In the genomic region with DNA sequence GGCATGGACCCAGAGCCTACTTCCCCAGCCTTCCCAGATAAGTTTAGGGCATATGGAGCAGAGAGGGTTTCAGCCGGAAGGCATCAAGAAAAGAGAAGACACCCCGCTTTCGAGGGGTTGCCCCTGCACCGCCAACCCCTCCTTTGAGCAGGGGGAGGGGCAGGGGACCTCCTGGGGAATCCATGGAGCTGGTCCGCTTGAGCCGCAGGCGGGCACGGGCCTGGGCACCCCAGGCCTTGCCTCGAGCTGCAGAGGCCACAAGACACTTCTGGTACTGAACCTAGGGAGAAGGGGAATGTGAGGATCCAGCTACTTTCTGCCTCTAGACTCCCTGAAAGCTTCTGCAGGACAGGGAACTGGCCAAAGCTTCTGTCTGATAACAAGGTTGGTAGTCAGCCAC, we compare ENCODE assay signal across 14 cellular contexts. TPM values are rescaled to one million over a fixed set of nuclear protein-coding genes. Genes with fewer than 3 reads are reported as not detected.
A peak's percentile ranks its signal among the peaks of the same experiment; 100 is the strongest.
DNase-seq lines count a peak whose midpoint lies in the region; ATAC-seq, FAIRE-seq and TF ChIP-seq lines count a peak whose summit lies in the region.
"Had no signal": no experiment of that assay in that cellular context is flagged by ENCODE, and none has a peak within 500 bp of the region (broad histone marks: within the 10 kb centered on the region; RNA-seq: fewer than 3 reads in every experiment).

No MANE protein-coding gene starts in this region.

- H3T11ph ChIP-seq in H9 (ENCODE audit: low read length): no peak overlapping the region

- POLR2A ChIA-PET in A673 (lab: Charles Lee; ENCODE audit: low non-redundant PET): no interaction called here

- H2BK15ac ChIP-seq in H9 (ENCODE audit: low read depth, low read length): no peak overlapping the region

- H3K18ac ChIP-seq in H9 (ENCODE audit: insufficient read length, low read depth, low read length) (no peak overlapping the region), trophoblast cell (ENCODE audit: low read length) (no peak overlapping the region)

- no peak overlapping the region; the same call in 1 of the 2 replicates for H3K4ac ChIP-seq in H9 (ENCODE audit: low read depth, low read length)
- H3K4ac ChIP-seq in trophoblast cell (ENCODE audit: low read depth, low read length): no peak overlapping the region

- peaks cover 5 to 25% (median 23%) of the 10 kb centered on the region in 3 experiments; a peak in 6 of 7 replicates for H3K36me3 Mint-ChIP-seq in H9 (ENCODE audit: insufficient read depth in 1 of 3, low read depth in 3 of 3)

- no peak overlapping the region for H4K5ac ChIP-seq in H9 (ENCODE audit: insufficient read length, low read depth, low read length)

- TF ChIP-seq CTCF in A673 (conservative IDR thresholded peaks at IDR 0.05; ENCODE audit: low read depth, low read length) (no peak), H9 (conservative IDR thresholded peaks at IDR 0.05) (no peak), coronary artery (IDR thresholded peaks at IDR 0.05) (no peak), D721Med (IDR thresholded peaks at IDR 0.05; ENCODE audit: insufficient read depth, missing control alignments) (no peak)

- H3K4me3 ChIP-seq in A673 (ENCODE audit: low read depth, low read length, poor library complexity, severe bottlenecking) (no peak overlapping the region), coronary artery (no peak overlapping the region), trophoblast cell (ENCODE audit: low read depth, low read length) (no peak overlapping the region)

- no peak overlapping the region for H4K8ac ChIP-seq in H9 (replicated peaks; ENCODE audit: insufficient read length, low read depth, low read length)
- H4K8ac ChIP-seq in trophoblast cell (ENCODE audit: low read depth, low read length): no peak overlapping the region

- no peak overlapping the region for H3K23ac ChIP-seq in H9 (ENCODE audit: insufficient read length, low read depth, low read length)
- no peak overlapping the region for H3K23ac ChIP-seq in trophoblast cell (ENCODE audit: low read length)

- no peak overlapping the region for H3K14ac ChIP-seq in H9 (ENCODE audit: insufficient read depth, low read length)
- no peak overlapping the region for H3K14ac ChIP-seq in trophoblast cell (ENCODE audit: low read length)

- ATAC-seq in HG02885 (IDR thresholded peaks at IDR 0.05; ENCODE audit: poor library complexity, unreplicated experiment) (no peak), GM18909 (IDR thresholded peaks at IDR 0.05; ENCODE audit: poor library complexity, unreplicated experiment) (no peak)
- ATAC-seq: stimulated activated naive CD8-positive, alpha-beta T cell treated with anti-CD3 and anti-CD28 coated beads, Interleukin-15, Interleukin-2, amounts not matched to agents 100 U/mL and 50 U/mL, for 24 hours had no signal

- no peak overlapping the region for H3K4me2 ChIP-seq in H9 (ENCODE audit: insufficient read depth, insufficient read length, low read length)
- no peak overlapping the region for H3K4me2 ChIP-seq in trophoblast cell (ENCODE audit: low read length)

- H3K79me1 ChIP-seq in H9 (ENCODE audit: insufficient read depth, low read depth, low read length, poor library complexity, severe bottlenecking) (peaks cover 3% of the 10 kb centered on the region), trophoblast cell (ENCODE audit: low read length) (peaks cover 8% of the 10 kb centered on the region)

- no peak overlapping the region for H2BK120ac ChIP-seq in H9 (ENCODE audit: low read depth, low read length, poor library complexity, severe bottlenecking)
- H2BK120ac ChIP-seq in trophoblast cell (ENCODE audit: insufficient read depth, low read length, poor library complexity): no peak overlapping the region

- no peak overlapping the region for H2BK20ac ChIP-seq in H9 (ENCODE audit: low read depth, low read length, poor library complexity, severe bottlenecking)

- no peak overlapping the region for H3K56ac ChIP-seq in H9 (ENCODE audit: insufficient read length, low read depth, low read length)

- no peak overlapping the region for H2AK5ac ChIP-seq in H9 (ENCODE audit: insufficient read length, low read length)
- H2AK5ac ChIP-seq in trophoblast cell (ENCODE audit: low read length): peak overlapping the region; percentile 12

- H3K27ac Mint-ChIP-seq in H9: peak overlapping the region in 2 of 3 experiments; percentile 36 to 88; a peak in 4 of 7 replicates

- H3K27me3 ChIP-seq in A673 (replicated peaks; ENCODE audit: insufficient read depth, low read depth, low read length, poor library complexity): no peaks in the 10 kb centered on the region
- no peaks in the 10 kb centered on the region for H3K27me3 ChIP-seq in H9 (ENCODE audit: insufficient read depth, low read length)
- H3K27me3 ChIP-seq in trophoblast cell (ENCODE audit: insufficient read depth, low read length): no peaks in the 10 kb centered on the region

- no peaks in the 10 kb centered on the region; the same call in 1 of the 2 replicates for H3K27me3 Mint-ChIP-seq in H9 (ENCODE audit: low read depth)

- intact Hi-C loops in A673 (cut with micrococcal nuclease; ENCODE audit: unreplicated experiment): loop anchor here (10.0 kb wide), 1 partner anchor 156 kb away; no protein-coding TSS in a partner anchor

- no peaks in the 10 kb centered on the region for H3K9me3 Mint-ChIP-seq in H9

- H3K9me3 ChIP-seq in A673 (ENCODE audit: low read depth, low read length, poor library complexity, severe bottlenecking) (no peaks in the 10 kb centered on the region), H9 (ENCODE audit: control insufficient read depth, low read depth, low read length) (no peaks in the 10 kb centered on the region), trophoblast cell (ENCODE audit: insufficient read depth, low read depth, low read length) (no peaks in the 10 kb centered on the region)

- H2BK12ac ChIP-seq in H9 (ENCODE audit: insufficient read length, low read depth, low read length) (no peak overlapping the region), trophoblast cell (ENCODE audit: low read length) (no peak overlapping the region)

- H4K20me1 ChIP-seq in H9 (ENCODE audit: control insufficient read depth, insufficient read depth, insufficient read length): no peaks in the 10 kb centered on the region

- CTCF ChIA-PET in A673 (lab: Charles Lee): no interaction called here

- no peak overlapping the region for H3K9ac ChIP-seq in H9 (ENCODE audit: extremely low read depth, insufficient read length, low read length)
- no peak overlapping the region for H3K9ac ChIP-seq in trophoblast cell (ENCODE audit: low read length)

- H4K91ac ChIP-seq in H9 (ENCODE audit: insufficient read length, low read depth, low read length) (peak overlapping the region; percentile 22), trophoblast cell (ENCODE audit: low read depth, low read length) (no peak overlapping the region)

- H3K4me3 Mint-ChIP-seq in H9: no peak overlapping the region

- WGBS in H9 (ENCODE audit: extremely low coverage, insufficient read length, low lambda C conversion rate): no CpG with 5 or more reads among the region's 9 CpGs
- no CpG with 5 or more reads among the region's 9 CpGs for WGBS in trophoblast cell (ENCODE audit: extremely low coverage, insufficient coverage, insufficient read length)

- DNase-seq in A673 (ENCODE audit: low spot score) (no peak), H9 (no peak), coronary artery (ENCODE audit: low spot score) (no peak), trophoblast cell (no peak), GF-D8 (lab: John Stamatoyannopoulos, UW) (no peak), D721Med (ENCODE audit: insufficient read length, low spot score) (no peak)
- DNase-seq: NCI-H1694; NCI-H446; small intestine; stimulated activated naive CD8-positive, alpha-beta T cell treated with anti-CD3 and anti-CD28 coated beads, Interleukin-15, Interleukin-2, amounts not matched to agents 100 U/mL and 50 U/mL, for 24 hours; T-helper 9 cell had no signal

- peaks cover 19% of the 10 kb centered on the region for H3K4me1 ChIP-seq in A673 (ENCODE audit: insufficient read depth, low read length, poor library complexity, severe bottlenecking)
- H3K4me1 ChIP-seq in H9 (ENCODE audit: insufficient read depth, low read length): peaks cover 4% of the 10 kb centered on the region; the same call in 1 of the 2 replicates
- peaks cover 7 to 12% of the 10 kb centered on the region in 2 experiments for H3K4me1 ChIP-seq in trophoblast cell (ENCODE audit: control insufficient read depth in 1 of 2, insufficient read depth in 2 of 2, low read length in 2 of 2)

- BruUV-seq in A673 (replicated peaks; lab: Mats Ljungman, UMichigan): no TSS peak

- H4K12ac ChIP-seq in trophoblast cell (ENCODE audit: low read depth, low read length): no peak overlapping the region

- H2BK5ac ChIP-seq in H9 (ENCODE audit: insufficient read length, low read length) (no peak overlapping the region), trophoblast cell (ENCODE audit: low read depth, low read length, poor library complexity) (no peak overlapping the region)

- no peaks in the 10 kb centered on the region for H3K23me2 ChIP-seq in H9 (ENCODE audit: insufficient read length, low read depth, low read length, poor library complexity, severe bottlenecking)

- peaks cover 27 to 28% of the 10 kb centered on the region in 2 experiments for H3K4me1 Mint-ChIP-seq in H9

- FAIRE-seq in D721Med (lab: Jason Lieb, UNC): no peak
- FAIRE-seq: small intestine had no signal

- H3K79me2 ChIP-seq in H9 (ENCODE audit: insufficient read depth, low read length): peaks cover 6% of the 10 kb centered on the region
- peaks cover 7% of the 10 kb centered on the region for H3K79me2 ChIP-seq in trophoblast cell (ENCODE audit: control insufficient read depth, insufficient read depth, low read length, poor library complexity)

- peak overlapping the region; percentile 95 for H3K27ac ChIP-seq in A673 (ENCODE audit: low read depth, low read length, poor library complexity, severe bottlenecking)
- no peak overlapping the region for H3K27ac ChIP-seq in H9 (ENCODE audit: insufficient read length, low read depth, low read length)
- peak overlapping the region; percentile 87 to 92 for H3K27ac ChIP-seq in coronary artery
- H3K27ac ChIP-seq in trophoblast cell (ENCODE audit: low read depth, low read length): no peak overlapping the region

- H2AFZ ChIP-seq in H9 (ENCODE audit: low read length) (no peak overlapping the region), trophoblast cell (ENCODE audit: insufficient read depth, low read length, poor library complexity) (no peak overlapping the region)

- H3K36me3 ChIP-seq in A673 (ENCODE audit: insufficient read depth, low read length, poor library complexity, severe bottlenecking) (no peaks in the 10 kb centered on the region), trophoblast cell (ENCODE audit: control insufficient read depth in 1 of 2, insufficient read depth in 2 of 2, low read length in 2 of 2) (peaks cover 8 to 13% of the 10 kb centered on the region in 2 experiments)

RNA-seq across cellular contexts. Expression of gene SRA1, which starts 1.3 kb away (rescaled TPM):
- total RNA-seq in A673 (2021) (55.1 and 62.3 TPM in 2 replicates), H9 (2021) (49.3 and 54.0 TPM in 2 replicates)
- 26.1 and 29.2 TPM in 2 replicates for polyA plus RNA-seq in trophoblast cell (2013)

RNA-seq across cellular contexts. Expression of gene APBB3, which starts 5.9 kb away (rescaled TPM):
- total RNA-seq in A673 (2021) (27.8 and 30.2 TPM in 2 replicates), H9 (2021) (23.8 and 23.9 TPM in 2 replicates)
- 7.4 and 8.2 TPM in 2 replicates for polyA plus RNA-seq in trophoblast cell (2013)

RNA-seq across cellular contexts. Expression of gene SLC35A4, which starts 6.1 kb away (rescaled TPM):
- total RNA-seq in A673 (2021): 99.6 and 101 TPM in 2 replicates
- total RNA-seq in H9 (2021): 92.0 and 92.3 TPM in 2 replicates
- 64.7 and 66.8 TPM in 2 replicates for polyA plus RNA-seq in trophoblast cell (2013)

RNA-seq across cellular contexts. Expression of gene EIF4EBP3, which starts 11.1 kb away (rescaled TPM):
- total RNA-seq in A673 (2021): 5.6 and 7.6 TPM in 2 replicates
- 7.7 and 10.1 TPM in 2 replicates for total RNA-seq in H9 (2021)
- 9.4 and 10.7 TPM in 2 replicates for polyA plus RNA-seq in trophoblast cell (2013)
- total RNA-seq: cerebellum had no signal

Comparison
In these comparisons a context has a peak if more than half of its experiments do, and no peak if none do; other contexts are left out.
1. H3K27ac ChIP-seq: peak in A673 (single experiment) and coronary artery (2 of 2); none in H9 (single experiment) and trophoblast cell (single experiment).